22 cellular contexts compared by ENCODE assay signal in the genomic region with DNA sequence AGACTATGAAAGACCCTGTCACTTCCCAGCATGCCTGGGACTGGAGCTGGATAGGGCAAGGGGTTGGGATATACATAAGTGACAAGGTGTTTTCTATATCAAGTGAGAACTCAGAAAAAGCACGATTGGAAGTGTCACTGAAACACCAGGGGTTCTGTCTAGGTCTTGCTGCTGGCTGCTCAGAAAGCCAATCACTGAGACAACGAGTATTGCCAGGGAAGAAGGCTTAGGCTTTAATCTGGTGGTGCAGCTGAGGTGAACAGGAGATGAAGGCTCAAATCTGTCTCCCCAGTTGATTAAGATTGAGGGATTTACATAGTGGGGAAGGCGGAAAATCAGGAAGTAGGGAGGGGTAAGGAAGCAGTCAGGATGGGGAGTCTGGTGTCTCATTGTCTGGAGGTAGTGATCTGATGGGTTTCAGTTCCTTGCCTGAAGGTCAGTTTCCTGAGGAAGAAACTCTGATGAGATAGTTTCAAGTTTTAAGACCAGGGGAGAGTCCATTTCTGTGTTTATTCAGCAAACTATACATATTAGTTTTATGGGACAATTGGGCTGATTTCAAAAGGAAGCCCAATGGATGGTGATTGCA. TPM values are rescaled to one million over a fixed set of nuclear protein-coding genes. Genes with fewer than 3 reads are reported as not detected.
DNase-seq lines count a peak whose midpoint lies in the region; TF ChIP-seq lines count a peak whose summit lies in the region.
"Had no signal": no experiment of that assay in that cellular context is flagged by ENCODE, and none has a peak within 500 bp of the region (broad histone marks: within the 10 kb centered on the region; RNA-seq: fewer than 3 reads in every experiment).

No MANE protein-coding gene starts in this region.

- TF ChIP-seq CTCF in type B pancreatic cell (conservative IDR thresholded peaks at IDR 0.05) = no peak

- H3K4me3 Mint-ChIP-seq in type B pancreatic cell = no peak overlapping the region
- H3K4me3 Mint-ChIP-seq: activated CD4-positive, alpha-beta T cell treated with anti-CD3 and anti-CD28 coated beads, Interleukin-2, amount 10 ng/mL, durations not matched to agents 7 days and 5 days; T-helper 2 cell treated with Interferon-gamma antibody and Interleukin-4, amounts not matched to agents 5 μg/mL and 100 μg/mL, for 36 hours had no signal

- H3K9me3 Mint-ChIP-seq in type B pancreatic cell = no peaks in the 10 kb centered on the region

- DNase-seq in activated CD8-positive, alpha-beta memory T cell treated with anti-CD3 and anti-CD28 coated beads for 24 hours = peak; percentile 7
- DNase-seq in activated CD8-positive, alpha-beta memory T cell treated with anti-CD3 and anti-CD28 coated beads, Interleukin-2, amount 50 U/mL, for 4 hours = no peak
- peak; percentile 72 for DNase-seq in MV-4-11 (lab: John Stamatoyannopoulos, UW)
- DNase-seq in posterior vena cava (ENCODE audit: low spot score) = peak; percentile 4
- DNase-seq in SKM-1 (lab: John Stamatoyannopoulos, UW; ENCODE audit: unreplicated experiment) = no peak
- DNase-seq in iPS-NIHi11 (ENCODE audit: low spot score) = no peak
- no peak for DNase-seq in type B pancreatic cell (ENCODE audit: extremely low spot score, unreplicated experiment)
- DNase-seq: activated CD4-positive, alpha-beta T cell treated with anti-CD3 and anti-CD28 coated beads, Interleukin-2, amount 10 ng/mL, durations not matched to agents 7 days and 5 days; activated naive CD4-positive, alpha-beta T cell treated with anti-CD3 and anti-CD28 coated beads, Interleukin-2, amount 50 U/mL, for 16 hours; amygdala; DMS53; effector CD8-positive, alpha-beta T cell; IMR-90; mesenchymal stem cell; NCI-H2081 treated with DMSO at 0.1 percent for 48 hours; NCI-H345; NCI-H748 treated with DMSO at 0.1 percent for 48 hours; occipital lobe had no signal

- H3K27me3 Mint-ChIP-seq in type B pancreatic cell = no peaks in the 10 kb centered on the region
- H3K27me3 Mint-ChIP-seq: activated CD4-positive, alpha-beta T cell treated with anti-CD3 and anti-CD28 coated beads, Interleukin-2, amount 10 ng/mL, durations not matched to agents 7 days and 5 days had no signal

- intact Hi-C loops in posterior vena cava (cut with DNase I) = no loop called here

- H3K27ac ChIP-seq in cingulate gyrus (ENCODE audit: low read depth, low read length) = peak overlapping the region; percentile 35
- H3K27ac ChIP-seq: breast epithelium, tibial nerve had no signal

- H3K27ac Mint-ChIP-seq in type B pancreatic cell = no peak overlapping the region
- H3K27ac Mint-ChIP-seq: activated CD4-positive, alpha-beta T cell treated with anti-CD3 and anti-CD28 coated beads, Interleukin-2, amount 10 ng/mL, durations not matched to agents 7 days and 5 days; T-helper 2 cell treated with Interferon-gamma antibody and Interleukin-4, amounts not matched to agents 5 μg/mL and 100 μg/mL, for 36 hours had no signal

- H3K36me3 Mint-ChIP-seq in type B pancreatic cell = peaks cover 30% of the 10 kb centered on the region

- H3K4me1 Mint-ChIP-seq in type B pancreatic cell (ENCODE audit: unreplicated experiment) = no peaks in the 10 kb centered on the region

RNA-seq across cellular contexts. Expression of a gene that starts 3.5 kb away (rescaled TPM):
- total RNA-seq in posterior vena cava = 10 to 100 TPM in 1 of 2 donors, 1 to 10 TPM in 1; 6.6 to 18.6 TPM
- total RNA-seq in type B pancreatic cell (ENCODE audit: low replicate concordance) = 8.7 and 13.1 TPM in 2 replicates

Comparison
In these comparisons a context has a peak if more than half of its experiments do, and no peak if none do; other contexts are left out.
1. DNase-seq: peak in activated CD8-positive, alpha-beta memory T cell treated with anti-CD3 and anti-CD28 coated beads for 24 hours (single experiment), MV-4-11 (single experiment) and posterior vena cava (single experiment); none in activated CD8-positive, alpha-beta memory T cell treated with anti-CD3 and anti-CD28 coated beads, Interleukin-2, amount 50 U/mL, for 4 hours (single experiment), SKM-1 (single experiment), iPS-NIHi11 (single experiment) and type B pancreatic cell (single experiment).